Comparison of ENCODE assay signal across 22 cellular contexts in genomic region chr11:20050048-20050447, GRCh38.
DNase-seq lines count a peak whose midpoint lies in the region; ATAC-seq, FAIRE-seq and TF ChIP-seq lines count a peak whose summit lies in the region.
"Had no signal": no experiment of that assay in that cellular context is flagged by ENCODE, and none has a peak within 500 bp of the region (broad histone marks: within the 10 kb centered on the region; RNA-seq: fewer than 3 reads in every experiment).

No MANE protein-coding gene starts in this region.

- in situ Hi-C loops in ACHN (cut with HindIII; ENCODE audit: low pct_ligation_motif_present, low pct_unique_long_range_greater_than_20kb, low sequenced_read_pairs), result no loop called here

- H3K9ac ChIP-seq in H1 (replicated peaks in 1 of 4; ENCODE audit: extremely low read depth in 1 of 4, low read depth in 3 of 4, low read length in 3 of 4) (no peak overlapping the region), mesendoderm (ENCODE audit: low read length) (no peak overlapping the region)

- H3K27ac ChIP-seq in heart left ventricle, result peak overlapping the region in 11 of 12 donors; percentile 69 to 96 (median 89)
- H3K27ac ChIP-seq in H1 (ENCODE audit: low read depth, low read length), result no peak overlapping the region
- H3K27ac ChIP-seq in mesendoderm (ENCODE audit: low read depth, low read length), result peak overlapping the region; percentile 2
- H3K27ac ChIP-seq: right lobe of liver, transverse colon had no signal

- H3K56ac ChIP-seq in H1 (replicated peaks; ENCODE audit: insufficient read length, low read depth, low read length), result no peak overlapping the region
- no peak overlapping the region for H3K56ac ChIP-seq in mesendoderm (ENCODE audit: low read length)

- H2BK120ac ChIP-seq in H1 (replicated peaks; ENCODE audit: low read depth, low read length) (no peak overlapping the region), mesendoderm (ENCODE audit: low read depth, low read length) (no peak overlapping the region)

- TF ChIP-seq RAD21 in H1 (IDR thresholded peaks at IDR 0.05 in 1 of 2, conservative IDR thresholded peaks at IDR 0.05 in 1 of 2; ENCODE audit: low read depth in 2 of 2, low read length in 2 of 2), result peak in 1 of 2 experiments; percentile 16; a peak in 1 of 4 replicates

- no peaks in the 10 kb centered on the region for H3K9me3 ChIP-seq in heart left ventricle
- no peaks in the 10 kb centered on the region for H3K9me3 ChIP-seq in H1 (ENCODE audit: insufficient read depth in 2 of 2, low read depth in 1 of 2, low read length in 1 of 2)
- H3K9me3 ChIP-seq: BE2C, right lobe of liver, transverse colon had no signal

- H3K14ac ChIP-seq in H1 (ENCODE audit: insufficient read length), result no peak overlapping the region

- FAIRE-seq in H1 (lab: Jason Lieb, UNC), result no peak

- peaks cover 0 to 1% of the 10 kb centered on the region in 2 experiments for H4K20me1 ChIP-seq in H1 (replicated peaks in 1 of 2; ENCODE audit: control insufficient read depth in 1 of 2, insufficient read depth in 2 of 2, low read length in 2 of 2)

- H2BK20ac ChIP-seq in H1 (ENCODE audit: low read length), result no peak overlapping the region

- H4K91ac ChIP-seq in H1 (replicated peaks; ENCODE audit: insufficient read length, low read length), result no peak overlapping the region

- CTCF ChIA-PET in H1 (lab: Charles Lee; ENCODE audit: partially characterized antibody), result interaction anchor here (0.7 to 12.6 kb wide), 11 partner anchors 9 to 643 kb away, joined by 3 to 99 read pairs (median 4); no protein-coding TSS in a partner anchor
- CTCF ChIA-PET in activated naive CD4-positive, alpha-beta T cell treated with anti-CD3 and anti-CD28 coated beads for 36 hours (lab: Charles Lee), result interaction anchor here (0.7 kb wide), 1 partner anchor 214 kb away, joined by 3 read pairs; no protein-coding TSS in a partner anchor

- no peaks in the 10 kb centered on the region for H3K79me2 ChIP-seq in H1 (ENCODE audit: control insufficient read depth in 1 of 2, insufficient read depth in 2 of 2, low read length in 2 of 2)
- H3K79me2 ChIP-seq in mesendoderm (ENCODE audit: control insufficient read depth, insufficient read depth, low read length), result peaks cover 2% of the 10 kb centered on the region

- TF ChIP-seq CTCF in heart left ventricle (IDR thresholded peaks at IDR 0.05) (no peak), H1 (IDR thresholded peaks at IDR 0.05; ENCODE audit: control extremely low read depth in 1 of 3, insufficient read depth in 1 of 3, low read depth in 1 of 3, low read length in 3 of 3) (no peak), type B pancreatic cell (conservative IDR thresholded peaks at IDR 0.05) (no peak)

- TF ChIP-seq EP300 in H1 (IDR thresholded peaks at IDR 0.05; ENCODE audit: borderline replicate concordance in 1 of 2, low read depth in 2 of 2, low read length in 2 of 2), result no peak

- no peak overlapping the region for H3K4me3 Mint-ChIP-seq in type B pancreatic cell
- no peak overlapping the region for H3K4me3 Mint-ChIP-seq in activated naive CD4-positive, alpha-beta T cell treated with anti-CD3 and anti-CD28 coated beads for 36 hours
- H3K4me3 Mint-ChIP-seq: HFFc6 had no signal

- DNase-seq in heart left ventricle (no peak), Right ventricle myocardium superior (no peak), H1 (ENCODE audit: low read depth in 1 of 2, low spot score in 2 of 2) (no peak), mesendoderm (no peak), type B pancreatic cell (ENCODE audit: extremely low spot score, unreplicated experiment) (no peak), NCI-H2081 treated with DMSO at 0.1 percent for 48 hours (lab: John Stamatoyannopoulos, UW) (no peak), ACHN (no peak)
- no peak for DNase-seq in activated naive CD4-positive, alpha-beta T cell treated with anti-CD3 and anti-CD28 coated beads for 36 hours
- DNase-seq: activated CD4-positive, alpha-beta T cell treated with anti-CD3 and anti-CD28 coated beads for 48 hours; activated effector memory CD4-positive, alpha-beta T cell treated with Interleukin-2 at 50 U/mL for 16 hours; BE2C; central memory CD4-positive, alpha-beta T cell; COR-L47; effector CD4-positive, alpha-beta T cell; glutamatergic neuron; HFFc6; NCI-H1048; NCI-H2029; NCI-H510A treated with DMSO at 0.1 percent for 48 hours; right lobe of liver; stimulated activated naive CD4-positive, alpha-beta T cell treated with Interleukin-2 at 50 U/mL for 16 hours; transverse colon had no signal

- ATAC-seq in heart left ventricle (peak in 1 of 4 donors; percentile 8), Right ventricle myocardium superior (ENCODE audit: poor library complexity) (no peak)
- ATAC-seq: right lobe of liver had no signal

- 0 out of 2 replicates have a peak overlapping the region, but pooled peaks have one; percentile 65 for H2BK15ac ChIP-seq in H1 (ENCODE audit: low read length)
- H2BK15ac ChIP-seq in mesendoderm (replicated peaks; ENCODE audit: low read depth), result no peak overlapping the region

- H2BK5ac ChIP-seq in H1 (ENCODE audit: low read depth, low read length) (peak overlapping the region; percentile 88; the same call in 1 of the 2 replicates), mesendoderm (ENCODE audit: low read length) (no peak overlapping the region)

- H4K8ac ChIP-seq in H1 (ENCODE audit: extremely low read depth, insufficient read depth, low read length), result no peak overlapping the region
- H4K8ac ChIP-seq in mesendoderm (ENCODE audit: low read depth, low read length), result no peak overlapping the region

- H3K4me1 ChIP-seq in heart left ventricle, result peaks cover 0 to 41% (median 16%) of the 10 kb centered on the region in 12 donors
- H3K4me1 ChIP-seq in H1 (replicated peaks in 1 of 4; ENCODE audit: control insufficient read depth in 3 of 4, insufficient read depth in 4 of 4, low read length in 3 of 4), result peaks cover 13 to 24% (median 18%) of the 10 kb centered on the region in 4 experiments
- H3K4me1 ChIP-seq in mesendoderm (ENCODE audit: control insufficient read depth, low read depth, low read length), result peaks cover 1% of the 10 kb centered on the region
- H3K4me1 ChIP-seq: BE2C had no signal

- no peaks in the 10 kb centered on the region for H3K27me3 Mint-ChIP-seq in type B pancreatic cell
- H3K27me3 Mint-ChIP-seq in activated naive CD4-positive, alpha-beta T cell treated with anti-CD3 and anti-CD28 coated beads for 36 hours (ENCODE audit: low read depth), result peaks cover 3% of the 10 kb centered on the region

- H3K27me3 ChIP-seq in heart left ventricle (no peaks in the 10 kb centered on the region), H1 (replicated peaks in 1 of 4; ENCODE audit: control insufficient read depth in 3 of 4, extremely low read depth in 1 of 4, insufficient read depth in 3 of 4, low read length in 3 of 4) (no peaks in the 10 kb centered on the region), mesendoderm (ENCODE audit: insufficient read depth, low read length, poor library complexity) (no peaks in the 10 kb centered on the region)
- H3K27me3 ChIP-seq: BE2C, right lobe of liver, transverse colon had no signal

- H4K5ac ChIP-seq in H1 (ENCODE audit: insufficient read length, low read depth, low read length) (no peak overlapping the region), mesendoderm (ENCODE audit: low read length) (no peak overlapping the region)

- H2BK12ac ChIP-seq in H1 (ENCODE audit: low read depth, low read length), result peak overlapping the region; percentile 72

- POLR2A ChIA-PET in H1 (lab: Charles Lee; ENCODE audit: partially characterized antibody), result interaction anchor here (1.2 to 3.3 kb wide), 7 partner anchors 8 to 98 kb away, joined by 3 to 16 read pairs (median 5); no protein-coding TSS in a partner anchor

- H3K36me3 Mint-ChIP-seq in type B pancreatic cell, result peaks cover 73% of the 10 kb centered on the region
- H3K36me3 Mint-ChIP-seq in activated naive CD4-positive, alpha-beta T cell treated with anti-CD3 and anti-CD28 coated beads for 36 hours (ENCODE audit: low read depth), result no peaks in the 10 kb centered on the region

- H3K4me1 Mint-ChIP-seq in type B pancreatic cell (ENCODE audit: unreplicated experiment), result peaks cover 34% of the 10 kb centered on the region
- H3K4me1 Mint-ChIP-seq in activated naive CD4-positive, alpha-beta T cell treated with anti-CD3 and anti-CD28 coated beads for 36 hours (ENCODE audit: low read depth), result no peaks in the 10 kb centered on the region

- H3K36me3 ChIP-seq in heart left ventricle (peaks cover 0 to 42% (median 21%) of the 10 kb centered on the region in 9 donors), H1 (ENCODE audit: control insufficient read depth in 2 of 4, insufficient read depth in 4 of 4, low read length in 3 of 4) (peaks cover 25 to 72% (median 40%) of the 10 kb centered on the region in 4 experiments), mesendoderm (ENCODE audit: control insufficient read depth, insufficient read depth, low read length) (peaks cover 14% of the 10 kb centered on the region)
- H3K36me3 ChIP-seq: BE2C had no signal

- intact Hi-C loops in heart left ventricle (cut with DNase I), result no loop called here
- intact Hi-C loops in Right ventricle myocardium superior (cut with DNase I), result no loop called here
- intact Hi-C loops in activated naive CD4-positive, alpha-beta T cell treated with anti-CD3 and anti-CD28 coated beads for 36 hours (cut with micrococcal nuclease), result no loop called here

- no peak overlapping the region for H3K4me3 ChIP-seq in heart left ventricle
- peak overlapping the region in 1 of 4 experiments; percentile 16; a peak in 1 of 8 replicates for H3K4me3 ChIP-seq in H1 (ENCODE audit: extremely low read depth in 1 of 4, insufficient read depth in 2 of 4, low read depth in 3 of 4, low read length in 4 of 4)
- H3K4me3 ChIP-seq in mesendoderm (ENCODE audit: low read length), result no peak overlapping the region
- H3K4me3 ChIP-seq: right lobe of liver, transverse colon had no signal

- H2AK5ac ChIP-seq in H1 (ENCODE audit: low read depth, low read length) (peak overlapping the region; percentile 76; the same call in 1 of the 2 replicates), mesendoderm (ENCODE audit: low read length) (no peak overlapping the region)

- H2AFZ ChIP-seq in H1 (ENCODE audit: low read length), result no peak overlapping the region

- no peak overlapping the region for H3K23ac ChIP-seq in H1 (ENCODE audit: insufficient read length)
- no peak overlapping the region for H3K23ac ChIP-seq in mesendoderm (ENCODE audit: low read length)

- H3K18ac ChIP-seq in H1 (ENCODE audit: extremely low read depth, low read length), result 0 out of 2 replicates have a peak overlapping the region, but pooled peaks have one; percentile 25
- H3K18ac ChIP-seq in mesendoderm (ENCODE audit: low read length), result peak overlapping the region; percentile 25

- H3K9me3 Mint-ChIP-seq in type B pancreatic cell, result no peaks in the 10 kb centered on the region
- H3K9me3 Mint-ChIP-seq in activated naive CD4-positive, alpha-beta T cell treated with anti-CD3 and anti-CD28 coated beads for 36 hours, result no peaks in the 10 kb centered on the region
- H3K9me3 Mint-ChIP-seq: HFFc6 had no signal

- H3K4ac ChIP-seq in H1 (replicated peaks; ENCODE audit: insufficient read length, low read depth, low read length) (no peak overlapping the region), mesendoderm (ENCODE audit: low read depth, low read length) (no peak overlapping the region)

- H3K23me2 ChIP-seq in H1 (ENCODE audit: low read depth, low read length), result no peaks in the 10 kb centered on the region; the same call in 1 of the 2 replicates

- TF ChIP-seq POLR2A in heart left ventricle (IDR thresholded peaks at IDR 0.05) (no peak), H1 (IDR thresholded peaks at IDR 0.05; ENCODE audit: control extremely low read depth in 1 of 2, low read depth in 2 of 2, low read length in 2 of 2) (no peak)

- peak overlapping the region; percentile 77 for H3K27ac Mint-ChIP-seq in type B pancreatic cell
- H3K27ac Mint-ChIP-seq in activated naive CD4-positive, alpha-beta T cell treated with anti-CD3 and anti-CD28 coated beads for 36 hours, result no peak overlapping the region
- H3K27ac Mint-ChIP-seq: HFFc6 had no signal

- H3K4me2 ChIP-seq in H1 (ENCODE audit: insufficient read depth in 1 of 2, low read depth in 2 of 2, low read length in 2 of 2) (peak overlapping the region; percentile 35 to 49), mesendoderm (ENCODE audit: low read length) (no peak overlapping the region)

- WGBS in heart left ventricle, 4 donors, result 60 to 83% (median 74%) methylated on average over 4 of the region's 4 CpGs
- WGBS in H1 (ENCODE audit: extremely low coverage in 1 of 2, insufficient coverage in 1 of 2, insufficient read length in 1 of 2, insufficient replicate concordance in 2 of 2, low coverage in 1 of 2, low lambda C conversion rate in 2 of 2, missing lambda C conversion rate in 1 of 2), 2 experiments, result 79% methylated on average over 4 of the region's 4 CpGs; no CpG with 5 or more reads in 1 of the 2 experiments
- WGBS in mesendoderm (ENCODE audit: extremely low coverage, insufficient coverage, low lambda C conversion rate), result no CpG with 5 or more reads among the region's 4 CpGs

- no peaks in the 10 kb centered on the region; the same call in 1 of the 2 replicates for H3K79me1 ChIP-seq in H1 (ENCODE audit: low read depth, low read length)
- H3K79me1 ChIP-seq in mesendoderm (ENCODE audit: low read length), result peaks cover 6% of the 10 kb centered on the region
